ENCODE assay signal across 22 cellular contexts in the genomic region with DNA sequence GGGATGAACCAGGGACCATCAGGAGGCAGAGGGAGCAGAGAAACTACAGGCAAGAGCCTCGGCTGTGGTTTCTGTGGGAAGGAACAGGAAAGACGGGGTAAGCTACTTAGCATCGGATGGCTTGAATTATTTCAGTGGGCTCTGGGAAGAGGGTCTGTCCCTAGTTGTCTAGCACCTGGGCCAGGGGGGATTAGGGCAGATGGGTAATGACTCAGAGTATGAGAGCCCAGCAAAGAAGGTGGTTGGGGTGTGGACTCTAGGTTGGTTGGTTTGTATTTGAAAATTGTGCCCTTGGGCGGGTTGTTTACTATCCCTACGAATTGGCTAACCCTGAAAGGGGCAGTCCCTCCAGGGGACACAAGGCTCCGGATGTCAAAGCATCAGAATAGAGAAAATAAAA.
DNase-seq lines count a peak whose midpoint lies in the region; ATAC-seq, FAIRE-seq and TF ChIP-seq lines count a peak whose summit lies in the region.
"Had no signal": no experiment of that assay in that cellular context is flagged by ENCODE, and none has a peak within 500 bp of the region (broad histone marks: within the 10 kb centered on the region; RNA-seq: fewer than 3 reads in every experiment).

No MANE protein-coding gene starts in this region.

- H3K36me3 Mint-ChIP-seq in activated CD8-positive, alpha-beta memory T cell treated with anti-CD3 and anti-CD28 coated beads, Interleukin-2, amount 10 ng/mL, durations not matched to agents 7 days and 5 days = peaks cover 36% of the 10 kb centered on the region
- peaks cover 2% of the 10 kb centered on the region for H3K36me3 Mint-ChIP-seq in T-helper 17 cell (ENCODE audit: low read depth)
- H3K36me3 Mint-ChIP-seq: immature natural killer cell had no signal

- no peak overlapping the region for H3K23ac ChIP-seq in H1 (ENCODE audit: insufficient read length)

- H3K9ac ChIP-seq in H1 (replicated peaks in 1 of 4; ENCODE audit: extremely low read depth in 1 of 4, low read depth in 3 of 4, low read length in 3 of 4) = no peak overlapping the region

- no peak for TF ChIP-seq RAD21 in H1 (IDR thresholded peaks at IDR 0.05 in 1 of 2, conservative IDR thresholded peaks at IDR 0.05 in 1 of 2; ENCODE audit: low read depth in 2 of 2, low read length in 2 of 2)

- H2BK15ac ChIP-seq in H1 (ENCODE audit: low read length) = no peak overlapping the region

- H2AK5ac ChIP-seq in H1 (ENCODE audit: low read depth, low read length) = no peak overlapping the region

- no peaks in the 10 kb centered on the region for H4K20me1 ChIP-seq in H1 (replicated peaks in 1 of 2; ENCODE audit: control insufficient read depth in 1 of 2, insufficient read depth in 2 of 2, low read length in 2 of 2)

- H3K4ac ChIP-seq in H1 (replicated peaks; ENCODE audit: insufficient read length, low read depth, low read length) = no peak overlapping the region

- H3K27me3 Mint-ChIP-seq in activated CD8-positive, alpha-beta memory T cell treated with anti-CD3 and anti-CD28 coated beads, Interleukin-2, amount 10 ng/mL, durations not matched to agents 7 days and 5 days = no peaks in the 10 kb centered on the region
- no peaks in the 10 kb centered on the region for H3K27me3 Mint-ChIP-seq in T-helper 17 cell

- no peak overlapping the region for H4K91ac ChIP-seq in H1 (replicated peaks; ENCODE audit: insufficient read length, low read length)

- H3K79me2 ChIP-seq in H1 (ENCODE audit: control insufficient read depth in 1 of 2, insufficient read depth in 2 of 2, low read length in 2 of 2) = no peaks in the 10 kb centered on the region

- no peaks in the 10 kb centered on the region for H3K79me1 ChIP-seq in H1 (ENCODE audit: low read depth, low read length)

- H2BK120ac ChIP-seq in H1 (replicated peaks; ENCODE audit: low read depth, low read length) = no peak overlapping the region

- no peak for FAIRE-seq in H1 (lab: Jason Lieb, UNC)

- H2BK20ac ChIP-seq in H1 (ENCODE audit: low read length) = no peak overlapping the region

- H3K9me3 Mint-ChIP-seq in activated CD8-positive, alpha-beta memory T cell treated with anti-CD3 and anti-CD28 coated beads, Interleukin-2, amount 10 ng/mL, durations not matched to agents 7 days and 5 days (ENCODE audit: low read depth) = peaks cover 2% of the 10 kb centered on the region
- H3K9me3 Mint-ChIP-seq: immature natural killer cell had no signal

- H2AFZ ChIP-seq in H1 (ENCODE audit: low read length) = peak overlapping the region; percentile 38; the same call in 1 of the 2 replicates

- H2BK12ac ChIP-seq in H1 (ENCODE audit: low read depth, low read length) = no peak overlapping the region

- H4K5ac ChIP-seq in H1 (ENCODE audit: insufficient read length, low read depth, low read length) = no peak overlapping the region

- TF ChIP-seq EP300 in H1 (IDR thresholded peaks at IDR 0.05; ENCODE audit: borderline replicate concordance in 1 of 2, low read depth in 2 of 2, low read length in 2 of 2) = no peak
- TF ChIP-seq EP300 in tibial nerve (IDR thresholded peaks at IDR 0.05) = no peak

- peaks cover 60% of the 10 kb centered on the region for H3K4me1 Mint-ChIP-seq in activated CD8-positive, alpha-beta memory T cell treated with anti-CD3 and anti-CD28 coated beads, Interleukin-2, amount 10 ng/mL, durations not matched to agents 7 days and 5 days
- peaks cover 31% of the 10 kb centered on the region for H3K4me1 Mint-ChIP-seq in T-helper 17 cell

- no peaks in the 10 kb centered on the region for H3K9me3 ChIP-seq in T-helper 17 cell (ENCODE audit: control insufficient read depth, low read length, poor library complexity, severe bottlenecking)
- H3K9me3 ChIP-seq in H1 (ENCODE audit: insufficient read depth in 2 of 2, low read depth in 1 of 2, low read length in 1 of 2) = no peaks in the 10 kb centered on the region
- no peaks in the 10 kb centered on the region for H3K9me3 ChIP-seq in tibial nerve
- H3K9me3 ChIP-seq in ascending aorta = no peaks in the 10 kb centered on the region
- H3K9me3 ChIP-seq: esophagus squamous epithelium had no signal

- no peak overlapping the region for H3K56ac ChIP-seq in H1 (replicated peaks; ENCODE audit: insufficient read length, low read depth, low read length)

- WGBS in H1 (ENCODE audit: extremely low coverage in 1 of 2, insufficient coverage in 1 of 2, insufficient read length in 1 of 2, insufficient replicate concordance in 2 of 2, low coverage in 1 of 2, low lambda C conversion rate in 2 of 2, missing lambda C conversion rate in 1 of 2), 2 experiments = 95% methylated on average over 6 of the region's 6 CpGs; no CpG with 5 or more reads in 1 of the 2 experiments
- 49 to 50% methylated on average over 6 of the region's 6 CpGs for WGBS in tibial nerve, 2 donors

- no peak overlapping the region for H2BK5ac ChIP-seq in H1 (ENCODE audit: low read depth, low read length)

- TF ChIP-seq CTCF in H1 (IDR thresholded peaks at IDR 0.05; ENCODE audit: control extremely low read depth in 1 of 3, insufficient read depth in 1 of 3, low read depth in 1 of 3, low read length in 3 of 3) (no peak), tibial nerve (IDR thresholded peaks at IDR 0.05) (no peak), ascending aorta (IDR thresholded peaks at IDR 0.05) (no peak)

- no peak overlapping the region for H3K4me3 ChIP-seq in H1 (ENCODE audit: extremely low read depth in 1 of 4, insufficient read depth in 2 of 4, low read depth in 3 of 4, low read length in 4 of 4)
- H3K4me3 ChIP-seq in tibial nerve = peak overlapping the region in 3 of 4 donors; percentile 2 to 30 (median 18)
- H3K4me3 ChIP-seq in ascending aorta = no peak overlapping the region
- H3K4me3 ChIP-seq: esophagus squamous epithelium had no signal

- H3K18ac ChIP-seq in H1 (ENCODE audit: extremely low read depth, low read length) = no peak overlapping the region

- POLR2A ChIA-PET in H1 (lab: Charles Lee; ENCODE audit: partially characterized antibody) = interaction anchor here (1.2 kb wide), 1 partner anchor 57 kb away, joined by 3 read pairs; no protein-coding TSS in a partner anchor

- H3K14ac ChIP-seq in H1 (ENCODE audit: insufficient read length) = no peak overlapping the region

- no peaks in the 10 kb centered on the region for H3K27me3 ChIP-seq in H1 (replicated peaks in 1 of 4; ENCODE audit: control insufficient read depth in 3 of 4, extremely low read depth in 1 of 4, insufficient read depth in 3 of 4, low read length in 3 of 4)
- H3K27me3 ChIP-seq in tibial nerve = no peaks in the 10 kb centered on the region
- no peaks in the 10 kb centered on the region for H3K27me3 ChIP-seq in ascending aorta
- H3K27me3 ChIP-seq: brain microvascular endothelial cell, esophagus squamous epithelium had no signal

- H3K4me1 ChIP-seq in H1 (replicated peaks in 1 of 4; ENCODE audit: control insufficient read depth in 3 of 4, insufficient read depth in 4 of 4, low read length in 3 of 4) = no peaks in the 10 kb centered on the region
- peaks cover 0 to 31% (median 2%) of the 10 kb centered on the region in 4 donors for H3K4me1 ChIP-seq in tibial nerve
- H3K4me1 ChIP-seq in ascending aorta = no peaks in the 10 kb centered on the region

- no peak overlapping the region for H4K8ac ChIP-seq in H1 (ENCODE audit: extremely low read depth, insufficient read depth, low read length)

- CTCF ChIA-PET in activated CD8-positive, alpha-beta memory T cell treated with anti-CD3 and anti-CD28 coated beads, Interleukin-2, amount 10 ng/mL, durations not matched to agents 7 days and 5 days (lab: Charles Lee) = interaction anchor here (1.0 to 1.9 kb wide), 9 partner anchors 10 to 263 kb away, joined by 3 to 5 read pairs (median 3); no protein-coding TSS in a partner anchor
- CTCF ChIA-PET in H1 (lab: Charles Lee; ENCODE audit: partially characterized antibody) = interaction anchor here (0.6 to 1.3 kb wide), 4 partner anchors 11 to 877 kb away, joined by 3 to 4 read pairs (median 3); no protein-coding TSS in a partner anchor

- peak overlapping the region; percentile 56 for H3K4me3 Mint-ChIP-seq in activated CD8-positive, alpha-beta memory T cell treated with anti-CD3 and anti-CD28 coated beads, Interleukin-2, amount 10 ng/mL, durations not matched to agents 7 days and 5 days
- peak overlapping the region; percentile 52 for H3K4me3 Mint-ChIP-seq in T-helper 17 cell
- H3K4me3 Mint-ChIP-seq: immature natural killer cell had no signal

- H3K36me3 ChIP-seq in H1 (ENCODE audit: control insufficient read depth in 2 of 4, insufficient read depth in 4 of 4, low read length in 3 of 4) (no peaks in the 10 kb centered on the region), tibial nerve (no peaks in the 10 kb centered on the region), ascending aorta (no peaks in the 10 kb centered on the region)
- H3K36me3 ChIP-seq: brain microvascular endothelial cell, esophagus squamous epithelium had no signal

- intact Hi-C loops in ascending aorta (cut with DNase I) = no loop called here

- no peak for TF ChIP-seq POLR2A in H1 (IDR thresholded peaks at IDR 0.05; ENCODE audit: control extremely low read depth in 1 of 2, low read depth in 2 of 2, low read length in 2 of 2)
- TF ChIP-seq POLR2A in tibial nerve (IDR thresholded peaks at IDR 0.05) = no peak

- H3K27ac Mint-ChIP-seq in activated CD8-positive, alpha-beta memory T cell treated with anti-CD3 and anti-CD28 coated beads, Interleukin-2, amount 10 ng/mL, durations not matched to agents 7 days and 5 days = peak overlapping the region; percentile 85
- peak overlapping the region; percentile 56 for H3K27ac Mint-ChIP-seq in T-helper 17 cell
- H3K27ac Mint-ChIP-seq: immature natural killer cell had no signal

- peak; percentile 59 for DNase-seq in activated CD8-positive, alpha-beta memory T cell treated with anti-CD3 and anti-CD28 coated beads, Interleukin-2, amount 10 ng/mL, durations not matched to agents 7 days and 5 days
- no peak for DNase-seq in activated CD8-positive, alpha-beta memory T cell treated with anti-CD3 and anti-CD28 coated beads, Interleukin-2, amount 50 U/mL, for 48 hours
- DNase-seq in T-helper 17 cell (no peak), H1 (ENCODE audit: low read depth in 1 of 2, low spot score in 2 of 2) (no peak), tibial nerve (ENCODE audit: low spot score in 2 of 2) (no peak), ascending aorta (ENCODE audit: low spot score in 2 of 2) (no peak), DMS53 treated with DMSO at 0.1 percent for 48 hours (lab: John Stamatoyannopoulos, UW; ENCODE audit: unreplicated experiment) (no peak)
- DNase-seq: activated CD8-positive, alpha-beta memory T cell treated with anti-CD3 and anti-CD28 coated beads for 24 hours; activated naive CD4-positive, alpha-beta T cell; brain microvascular endothelial cell; COR-L47; esophagus squamous epithelium; GF-D8; glutamatergic neuron; immature natural killer cell; Kasumi-1; mammary epithelial cell; NCI-H1436; SHP77 treated with DMSO at 0.1 percent for 48 hours; stimulated activated CD4-positive, alpha-beta T cell treated with anti-CD3 and anti-CD28 coated beads, Interleukin-2, amount 100 ng/mL, for 24 hours; trophoblast cell had no signal

- H3K27ac ChIP-seq in H1 (ENCODE audit: low read depth, low read length) (no peak overlapping the region), tibial nerve (peak overlapping the region; percentile 72 to 91 (median 84)), ascending aorta (no peak overlapping the region)
- H3K27ac ChIP-seq: brain microvascular endothelial cell had no signal

- peak; percentile 68 for ATAC-seq in activated CD8-positive, alpha-beta memory T cell treated with anti-CD3 and anti-CD28 coated beads, Interleukin-2, amount 10 ng/mL, durations not matched to agents 7 days and 5 days
- peak; percentile 44 for ATAC-seq in T-helper 17 cell
- ATAC-seq in GM21515 (IDR thresholded peaks at IDR 0.05; ENCODE audit: unreplicated experiment) = no peak

- no peak overlapping the region for H3K4me2 ChIP-seq in H1 (ENCODE audit: insufficient read depth in 1 of 2, low read depth in 2 of 2, low read length in 2 of 2)

- no peaks in the 10 kb centered on the region for H3K23me2 ChIP-seq in H1 (ENCODE audit: low read depth, low read length)

Comparison
In these comparisons a context has a peak if more than half of its experiments do, and no peak if none do; other contexts are left out.
1. H3K27ac ChIP-seq: peak in tibial nerve (4 of 4); none in H1 (single experiment) and ascending aorta (0 of 2).
2. H3K4me3 ChIP-seq: peak in tibial nerve (3 of 4); none in H1 (0 of 4) and ascending aorta (0 of 2).